In the genomic region with DNA sequence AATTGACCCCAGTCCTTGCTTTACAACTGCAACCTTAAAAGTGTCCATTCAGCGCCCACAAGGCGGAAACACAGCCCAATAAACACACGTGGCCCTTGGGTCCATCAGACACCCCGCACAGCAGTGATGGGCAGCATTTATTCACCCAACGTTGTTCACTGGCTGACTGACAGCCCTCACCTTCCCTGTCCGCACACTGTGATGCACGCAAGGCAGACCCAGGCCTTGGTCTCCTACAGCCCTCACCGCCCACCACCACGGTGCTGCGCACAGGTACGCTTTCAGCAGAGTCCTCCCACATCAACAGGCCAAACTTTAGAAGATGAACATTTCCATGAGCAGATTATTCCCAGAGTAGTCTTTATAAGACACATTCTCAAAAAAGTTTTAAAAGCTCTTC, we compare ENCODE assay signal across 22 cellular contexts.
"Had no signal": no experiment of that assay in that cellular context is flagged by ENCODE, and none has a peak within 500 bp of the region (broad histone marks: within the 10 kb centered on the region; RNA-seq: fewer than 3 reads in every experiment).

No MANE protein-coding gene starts in this region.

- H3K27ac ChIP-seq: cardiac muscle cell, esophagus muscularis mucosa, heart right ventricle, parathyroid adenoma, sigmoid colon, tibial nerve had no signal

- H3K4me3 Mint-ChIP-seq: activated CD4-positive, alpha-beta T cell treated with anti-CD3 and anti-CD28 coated beads for 36 hours; dendritic cell treated with granulocyte-macrophage colony-stimulating factor and Interleukin-4, amounts not matched to agents 40 ng/mL and 50 ng/mL, for 4 days; naive B cell had no signal

- H3K27me3 Mint-ChIP-seq: activated CD4-positive, alpha-beta T cell treated with anti-CD3 and anti-CD28 coated beads for 36 hours; dendritic cell treated with granulocyte-macrophage colony-stimulating factor and Interleukin-4, amounts not matched to agents 40 ng/mL and 50 ng/mL, for 4 days; naive B cell had no signal

- H3K27ac Mint-ChIP-seq: activated CD4-positive, alpha-beta T cell treated with anti-CD3 and anti-CD28 coated beads for 36 hours; activated T-helper 2 cell treated with anti-CD3 and anti-CD28 coated beads, Interferon-gamma antibody, Interleukin-2, Interleukin-4, amounts not matched to agents 10 μg/mL and 5 μg/mL and 100 μg/mL, durations not matched to agents 14 hours and 24 hours and 36 hours; dendritic cell treated with granulocyte-macrophage colony-stimulating factor and Interleukin-4, amounts not matched to agents 40 ng/mL and 50 ng/mL, for 4 days; naive B cell had no signal

- H3K4me1 ChIP-seq: parathyroid adenoma had no signal

- H3K27me3 ChIP-seq: cardiac muscle cell, esophagus muscularis mucosa, heart right ventricle, sigmoid colon, tibial nerve had no signal

- ATAC-seq: activated CD4-positive, alpha-beta T cell treated with anti-CD3 and anti-CD28 coated beads for 36 hours; heart right ventricle; left ventricle myocardium superior; mucosa of descending colon had no signal

- DNase-seq: activated CD4-positive, alpha-beta T cell treated with anti-CD3 and anti-CD28 coated beads for 36 hours; activated naive CD4-positive, alpha-beta T cell treated with anti-CD3 and anti-CD28 coated beads, Interleukin-2, amount 50 U/mL, for 16 hours; amniotic stem cell; effector CD8-positive, alpha-beta T cell; heart right ventricle; immature natural killer cell; kidney glomerular epithelial cell; left ventricle myocardium superior; naive B cell; sigmoid colon; stimulated activated CD4-positive, alpha-beta T cell treated with anti-CD3 and anti-CD28 coated beads, Interleukin-4, amount 100 ng/mL, for 4 hours; stimulated activated naive CD4-positive, alpha-beta T cell treated with Interleukin-2 at 50 U/mL for 16 hours had no signal

- H3K9me3 ChIP-seq: esophagus muscularis mucosa, heart right ventricle, mucosa of descending colon, sigmoid colon, tibial nerve had no signal

- H3K4me3 ChIP-seq: cardiac muscle cell, esophagus muscularis mucosa, heart right ventricle, mucosa of descending colon, sigmoid colon, tibial nerve had no signal

- H3K9me3 Mint-ChIP-seq: activated T-helper 2 cell treated with anti-CD3 and anti-CD28 coated beads, Interferon-gamma antibody, Interleukin-2, Interleukin-4, amounts not matched to agents 10 μg/mL and 5 μg/mL and 100 μg/mL, durations not matched to agents 14 hours and 24 hours and 36 hours; dendritic cell treated with granulocyte-macrophage colony-stimulating factor and Interleukin-4, amounts not matched to agents 40 ng/mL and 50 ng/mL, for 4 days; immature natural killer cell; naive B cell had no signal

- FAIRE-seq: endothelial cell of umbilical vein, TTC549, urothelium cell line had no signal

- H2AFZ ChIP-seq: parathyroid adenoma had no signal

- H3K9ac ChIP-seq: parathyroid adenoma had no signal
